Comparison of ENCODE assay signal across 1 cellular context in genomic region chr12:120228291-120229070, GRCh38.
TF ChIP-seq lines count a peak whose summit lies in the region.

No MANE protein-coding gene starts in this region.

TF ChIP-seq in HepG2, 621 proteins besides CTCF, POLR2A, EP300 and RAD21 (continued from another document and continues in another):
- TF ChIP-seq ZNF142 (CRISPR knock-in tag; IDR thresholded peaks at IDR 0.05) (peak; percentile 75; the same call in 1 of the 2 replicates), ZNF747 (CRISPR knock-in tag; IDR thresholded peaks at IDR 0.05; ENCODE audit: borderline replicate concordance) (peak; percentile 28; the same call in 1 of the 2 replicates), TFDP2 (CRISPR knock-in tag; IDR thresholded peaks at IDR 0.05) (peak; percentile 50), ZNF510 (CRISPR knock-in tag; IDR thresholded peaks at IDR 0.05; ENCODE audit: low read depth) (no peak), NFATC3 (CRISPR knock-in tag; IDR thresholded peaks at IDR 0.05) (peak; percentile 75; the same call in 1 of the 2 replicates), IRX3 (CRISPR knock-in tag; IDR thresholded peaks at IDR 0.05; ENCODE audit: borderline replicate concordance, low read depth) (peak; percentile 31; the same call in 1 of the 2 replicates), ZBTB7A (CRISPR knock-in tag; IDR thresholded peaks at IDR 0.05) (peak; percentile 92), MED8 (CRISPR knock-in tag; IDR thresholded peaks at IDR 0.05; ENCODE audit: insufficient replicate concordance) (peak; percentile 28), ZNF296 (CRISPR knock-in tag; conservative IDR thresholded peaks at IDR 0.05) (peak; percentile 0; the same call in 1 of the 2 replicates), FIP1L1 (IDR thresholded peaks at IDR 0.05; ENCODE audit: borderline replicate concordance, insufficient read depth, low read depth, low read length) (no peak), ZNF850 (CRISPR knock-in tag; conservative IDR thresholded peaks at IDR 0.05) (no peak), ZNF841 (CRISPR knock-in tag; IDR thresholded peaks at IDR 0.05; ENCODE audit: borderline replicate concordance) (no peak), SMAD1 (CRISPR knock-in tag; IDR thresholded peaks at IDR 0.05; ENCODE audit: borderline replicate concordance, low read depth) (peak; percentile 38; the same call in 1 of the 2 replicates), HMGXB3 (CRISPR knock-in tag; IDR thresholded peaks at IDR 0.05; ENCODE audit: borderline replicate concordance) (peak; percentile 71; the same call in 1 of the 2 replicates), PITX1 (CRISPR knock-in tag; IDR thresholded peaks at IDR 0.05) (peak; percentile 35; the same call in 1 of the 2 replicates), ZNF605 (CRISPR knock-in tag; IDR thresholded peaks at IDR 0.05) (peak; percentile 74; the same call in 1 of the 2 replicates), ATF4 (CRISPR knock-in tag; IDR thresholded peaks at IDR 0.05) (peak in 1 of 2 experiments; percentile 78; a peak in 2 of 4 replicates), SNRNP70 (IDR thresholded peaks at IDR 0.05; ENCODE audit: low read depth, low read length) (no peak), NFKB2 (CRISPR knock-in tag; IDR thresholded peaks at IDR 0.05; ENCODE audit: borderline replicate concordance) (0 out of 2 replicates have a peak, but pooled peaks have one; percentile 35), GABPB1 (CRISPR knock-in tag; IDR thresholded peaks at IDR 0.05) (peak; percentile 74), BRCA1 (CRISPR knock-in tag; IDR thresholded peaks at IDR 0.05) (no peak), ZSCAN30 (CRISPR knock-in tag; IDR thresholded peaks at IDR 0.05) (no peak), ZNF629 (CRISPR knock-in tag; conservative IDR thresholded peaks at IDR 0.05) (peak; percentile 60), ZNF143 (CRISPR knock-in tag; IDR thresholded peaks at IDR 0.05) (no peak; the same call in 1 of the 2 replicates), MIXL1 (CRISPR knock-in tag; IDR thresholded peaks at IDR 0.05) (peak; percentile 81), JUND (CRISPR knock-in tag; IDR thresholded peaks at IDR 0.05) (peak; percentile 67), FOXC1 (CRISPR knock-in tag; IDR thresholded peaks at IDR 0.05; ENCODE audit: borderline replicate concordance) (0 out of 2 replicates have a peak, but pooled peaks have one; percentile 21), KAT7 (CRISPR knock-in tag; IDR thresholded peaks at IDR 0.05; ENCODE audit: borderline replicate concordance) (peak; percentile 96), PHF8 (CRISPR knock-in tag; IDR thresholded peaks at IDR 0.05) (peak; percentile 59), SIN3A (IDR thresholded peaks at IDR 0.05; ENCODE audit: borderline replicate concordance, low read depth, low read length) (no peak), ATM (IDR thresholded peaks at IDR 0.05; ENCODE audit: borderline replicate concordance) (no peak), SMAD3 (CRISPR knock-in tag; IDR thresholded peaks at IDR 0.05) (peak; percentile 80), BRF2 (CRISPR knock-in tag; IDR thresholded peaks at IDR 0.05) (peak; percentile 60; the same call in 1 of the 2 replicates), ZNF34 (CRISPR knock-in tag; IDR thresholded peaks at IDR 0.05; ENCODE audit: borderline replicate concordance) (peak; percentile 98), ZFY (CRISPR knock-in tag; IDR thresholded peaks at IDR 0.05) (peak; percentile 85), ZSCAN25 (CRISPR knock-in tag; IDR thresholded peaks at IDR 0.05) (peak; percentile 76), ELK4 (CRISPR knock-in tag; IDR thresholded peaks at IDR 0.05; ENCODE audit: borderline replicate concordance) (no peak), RXRA (CRISPR knock-in tag; IDR thresholded peaks at IDR 0.05) (peak; percentile 88), CAMTA2 (CRISPR knock-in tag; IDR thresholded peaks at IDR 0.05; ENCODE audit: borderline replicate concordance) (no peak), TRIM22 (IDR thresholded peaks at IDR 0.05) (no peak), THAP7 (CRISPR knock-in tag; IDR thresholded peaks at IDR 0.05) (0 out of 2 replicates have a peak, but pooled peaks have one; percentile 70), ZBTB44 (CRISPR knock-in tag; IDR thresholded peaks at IDR 0.05) (0 out of 2 replicates have a peak, but pooled peaks have one; percentile 54), YY1 (IDR thresholded peaks at IDR 0.05; ENCODE audit: insufficient read depth, insufficient replicate concordance, low read depth, low read length) (peak; percentile 54)
